ENCODE assay signal across 20 cellular contexts in the genomic region with DNA sequence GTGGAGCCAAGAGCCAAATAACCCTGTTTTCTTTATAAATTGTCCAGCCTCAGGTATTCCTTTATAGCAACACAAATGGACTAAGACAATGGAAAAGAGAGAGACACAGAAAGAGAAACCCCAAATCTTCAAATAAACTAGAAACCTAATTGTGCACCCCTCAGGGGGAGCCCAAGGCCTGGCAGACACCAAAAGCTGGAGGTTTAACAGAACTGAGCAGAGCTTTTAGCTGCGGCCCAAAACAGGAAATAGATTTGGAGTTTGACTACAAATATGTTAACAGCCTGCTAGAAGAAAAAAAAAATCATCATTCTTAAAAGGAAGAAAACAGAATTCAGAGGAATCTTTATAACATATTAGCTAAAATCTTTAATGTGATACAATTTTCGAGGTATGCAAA.
DNase-seq lines count a peak whose midpoint lies in the region; ATAC-seq and TF ChIP-seq lines count a peak whose summit lies in the region.
"Had no signal": no experiment of that assay in that cellular context is flagged by ENCODE, and none has a peak within 500 bp of the region (broad histone marks: within the 10 kb centered on the region; RNA-seq: fewer than 3 reads in every experiment).

No MANE protein-coding gene starts in this region.

- no peak overlapping the region for H3K4me3 ChIP-seq in CD8-positive, alpha-beta T cell (ENCODE audit: low read depth, low read length)
- no peak overlapping the region for H3K4me3 ChIP-seq in naive thymus-derived CD4-positive, alpha-beta T cell (ENCODE audit: low read length)
- H3K4me3 ChIP-seq: BLaER1 had no signal

- no peak for DNase-seq in CD8-positive, alpha-beta T cell
- DNase-seq in naive thymus-derived CD4-positive, alpha-beta T cell, result peak in 5 of 9 donors; percentile 5 to 32 (median 22)
- DNase-seq in Kasumi-1 (lab: John Stamatoyannopoulos, UW), result no peak
- no peak for DNase-seq in stimulated activated CD4-positive, alpha-beta T cell treated with anti-CD3 and anti-CD28 coated beads, Interleukin-2, amount 100 ng/mL, for 48 hours
- DNase-seq: 8988T; ACHN; BE2C; C1 segment of cervical spinal cord; CD4-positive, CD25-positive, alpha-beta regulatory T cell; CD8-positive, alpha-beta memory T cell; COR-L47; DMS 273 treated with DMSO at 0.1 percent for 48 hours; DMS153; DMS53; DMS79; GF-D8 had no signal

- intact Hi-C loops in CD8-positive, alpha-beta T cell (cut with DNase I, micrococcal nuclease), result no loop called here
- intact Hi-C loops in naive thymus-derived CD4-positive, alpha-beta T cell (cut with micrococcal nuclease), result no loop called here

- peaks cover 2% of the 10 kb centered on the region for H3K27me3 Mint-ChIP-seq in CD8-positive, alpha-beta T cell (ENCODE audit: low read depth)
- H3K27me3 Mint-ChIP-seq in naive thymus-derived CD4-positive, alpha-beta T cell, result peaks cover 0 to 12% (median 0%) of the 10 kb centered on the region in 5 donors

- no peaks in the 10 kb centered on the region for H3K9me3 Mint-ChIP-seq in CD8-positive, alpha-beta T cell
- H3K9me3 Mint-ChIP-seq in naive thymus-derived CD4-positive, alpha-beta T cell, result no peaks in the 10 kb centered on the region
- H3K9me3 Mint-ChIP-seq: CD4-positive, CD25-positive, alpha-beta regulatory T cell; CD8-positive, alpha-beta memory T cell had no signal

- H3K4me3 Mint-ChIP-seq in CD8-positive, alpha-beta T cell, result no peak overlapping the region
- H3K4me3 Mint-ChIP-seq in naive thymus-derived CD4-positive, alpha-beta T cell, result peak overlapping the region in 2 of 10 donors; percentile 3 to 24
- H3K4me3 Mint-ChIP-seq: CD14-positive monocyte; CD4-positive, CD25-positive, alpha-beta regulatory T cell; CD8-positive, alpha-beta memory T cell had no signal

- no peaks in the 10 kb centered on the region for H3K36me3 Mint-ChIP-seq in CD8-positive, alpha-beta T cell
- no peaks in the 10 kb centered on the region for H3K36me3 Mint-ChIP-seq in naive thymus-derived CD4-positive, alpha-beta T cell
- H3K36me3 Mint-ChIP-seq: CD14-positive monocyte; CD4-positive, CD25-positive, alpha-beta regulatory T cell; CD8-positive, alpha-beta memory T cell had no signal

- no peak for TF ChIP-seq CTCF in 22Rv1 (IDR thresholded peaks at IDR 0.05)
- no peak for TF ChIP-seq CTCF in CD8-positive, alpha-beta T cell (IDR thresholded peaks at IDR 0.05)

- H3K9me3 ChIP-seq in CD8-positive, alpha-beta T cell (ENCODE audit: low read length), result no peaks in the 10 kb centered on the region
- no peaks in the 10 kb centered on the region for H3K9me3 ChIP-seq in naive thymus-derived CD4-positive, alpha-beta T cell (ENCODE audit: control insufficient read depth in 2 of 3, low read length in 3 of 3)
- H3K9me3 ChIP-seq: BE2C, BLaER1 had no signal

- no peaks in the 10 kb centered on the region for H3K4me1 ChIP-seq in CD8-positive, alpha-beta T cell (ENCODE audit: insufficient read depth, low read length)
- no peaks in the 10 kb centered on the region for H3K4me1 ChIP-seq in naive thymus-derived CD4-positive, alpha-beta T cell (ENCODE audit: control insufficient read depth in 2 of 2, insufficient read depth in 2 of 2, low read length in 2 of 2)
- H3K4me1 ChIP-seq: BE2C, BLaER1 had no signal

- ATAC-seq in CD8-positive, alpha-beta T cell, result peak; percentile 31
- no peak for ATAC-seq in naive thymus-derived CD4-positive, alpha-beta T cell
- no peak for ATAC-seq in GM19351 (IDR thresholded peaks at IDR 0.05; ENCODE audit: unreplicated experiment)

- no peak overlapping the region for H3K27ac Mint-ChIP-seq in CD8-positive, alpha-beta T cell
- H3K27ac Mint-ChIP-seq in naive thymus-derived CD4-positive, alpha-beta T cell, result peak overlapping the region in 2 of 9 donors; percentile 12 to 24
- H3K27ac Mint-ChIP-seq: CD14-positive monocyte; CD4-positive, CD25-positive, alpha-beta regulatory T cell; CD8-positive, alpha-beta memory T cell had no signal

- no peaks in the 10 kb centered on the region for H3K27me3 ChIP-seq in CD8-positive, alpha-beta T cell (ENCODE audit: insufficient read depth, low read length)
- no peaks in the 10 kb centered on the region for H3K27me3 ChIP-seq in naive thymus-derived CD4-positive, alpha-beta T cell (ENCODE audit: control insufficient read depth in 2 of 2, insufficient read depth in 2 of 2, low read length in 2 of 2)
- H3K27me3 ChIP-seq: BE2C, BLaER1 had no signal

- H3K36me3 ChIP-seq in CD8-positive, alpha-beta T cell (ENCODE audit: insufficient read depth, low read length), result no peaks in the 10 kb centered on the region
- no peaks in the 10 kb centered on the region for H3K36me3 ChIP-seq in naive thymus-derived CD4-positive, alpha-beta T cell (ENCODE audit: control insufficient read depth in 2 of 3, insufficient read depth in 3 of 3, low read length in 3 of 3)
- H3K36me3 ChIP-seq: BE2C, BLaER1 had no signal

- peak overlapping the region; percentile 84 for H3K27ac ChIP-seq in 22Rv1
- no peak overlapping the region for H3K27ac ChIP-seq in CD8-positive, alpha-beta T cell (ENCODE audit: low read depth, low read length)
- H3K27ac ChIP-seq in naive thymus-derived CD4-positive, alpha-beta T cell (ENCODE audit: low read depth, low read length), result no peak overlapping the region
- H3K27ac ChIP-seq: BLaER1 had no signal

- CTCF ChIA-PET in CD8-positive, alpha-beta T cell (lab: Charles Lee), result no interaction called here
- CTCF ChIA-PET in naive thymus-derived CD4-positive, alpha-beta T cell (lab: Charles Lee), result interaction anchor here (0.6 to 1.5 kb wide), 4 partner anchors 19 to 1129 kb away, joined by 3 to 4 read pairs (median 3); no protein-coding TSS in a partner anchor

- POLR2A ChIA-PET in CD8-positive, alpha-beta T cell (lab: Charles Lee), result interaction anchor here (0.7 kb wide), 1 partner anchor 49 kb away, joined by 3 read pairs; no protein-coding TSS in a partner anchor
- POLR2A ChIA-PET in naive thymus-derived CD4-positive, alpha-beta T cell (lab: Charles Lee), result no interaction called here

- peaks cover 9% of the 10 kb centered on the region for H3K4me1 Mint-ChIP-seq in CD8-positive, alpha-beta T cell (ENCODE audit: low read depth)
- H3K4me1 Mint-ChIP-seq in naive thymus-derived CD4-positive, alpha-beta T cell, result peaks cover 0 to 19% (median 13%) of the 10 kb centered on the region in 7 donors
- H3K4me1 Mint-ChIP-seq: CD14-positive monocyte; CD8-positive, alpha-beta memory T cell had no signal

Comparison
In these comparisons a context has a peak if more than half of its experiments do, and no peak if none do; other contexts are left out.
1. DNase-seq: peak in naive thymus-derived CD4-positive, alpha-beta T cell (5 of 9); none in CD8-positive, alpha-beta T cell (0 of 7), Kasumi-1 (0 of 2) and stimulated activated CD4-positive, alpha-beta T cell treated with anti-CD3 and anti-CD28 coated beads, Interleukin-2, amount 100 ng/mL, for 48 hours (0 of 2).